ENCODE assay signal across 8 cellular contexts in the genomic region with DNA sequence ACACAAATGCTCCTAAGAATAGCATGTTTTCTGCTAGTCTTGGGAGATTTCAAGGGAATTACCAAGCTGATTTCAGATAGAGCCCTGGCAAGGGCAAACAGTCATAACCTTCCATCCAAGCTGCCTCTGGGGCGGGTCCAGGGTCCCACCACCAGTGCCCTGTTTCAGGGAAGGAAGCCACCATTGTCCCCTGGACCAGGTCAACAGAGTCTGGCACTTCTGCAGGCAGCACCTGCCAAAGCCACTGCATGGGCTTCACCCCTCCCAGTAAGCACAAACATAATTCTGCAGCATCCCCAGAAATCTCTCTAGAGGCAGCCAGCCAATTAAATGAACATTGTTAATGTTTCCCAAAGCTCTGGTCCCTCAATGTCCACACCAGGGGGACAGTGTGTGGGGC.
"Had no signal": no experiment of that assay in that cellular context is flagged by ENCODE, and none has a peak within 500 bp of the region (broad histone marks: within the 10 kb centered on the region; RNA-seq: fewer than 3 reads in every experiment).

No MANE protein-coding gene starts in this region.

- ATAC-seq: GM12878 had no signal

- DNase-seq: GDM1, GF-D8 had no signal

- FAIRE-seq: G401.6, GM12878, GM12891, GM12892, GM18507, GM19239 had no signal

- H3K4me3 ChIP-seq: GM12878 had no signal
